Comparison of ENCODE assay signal across 21 cellular contexts in the genomic region with DNA sequence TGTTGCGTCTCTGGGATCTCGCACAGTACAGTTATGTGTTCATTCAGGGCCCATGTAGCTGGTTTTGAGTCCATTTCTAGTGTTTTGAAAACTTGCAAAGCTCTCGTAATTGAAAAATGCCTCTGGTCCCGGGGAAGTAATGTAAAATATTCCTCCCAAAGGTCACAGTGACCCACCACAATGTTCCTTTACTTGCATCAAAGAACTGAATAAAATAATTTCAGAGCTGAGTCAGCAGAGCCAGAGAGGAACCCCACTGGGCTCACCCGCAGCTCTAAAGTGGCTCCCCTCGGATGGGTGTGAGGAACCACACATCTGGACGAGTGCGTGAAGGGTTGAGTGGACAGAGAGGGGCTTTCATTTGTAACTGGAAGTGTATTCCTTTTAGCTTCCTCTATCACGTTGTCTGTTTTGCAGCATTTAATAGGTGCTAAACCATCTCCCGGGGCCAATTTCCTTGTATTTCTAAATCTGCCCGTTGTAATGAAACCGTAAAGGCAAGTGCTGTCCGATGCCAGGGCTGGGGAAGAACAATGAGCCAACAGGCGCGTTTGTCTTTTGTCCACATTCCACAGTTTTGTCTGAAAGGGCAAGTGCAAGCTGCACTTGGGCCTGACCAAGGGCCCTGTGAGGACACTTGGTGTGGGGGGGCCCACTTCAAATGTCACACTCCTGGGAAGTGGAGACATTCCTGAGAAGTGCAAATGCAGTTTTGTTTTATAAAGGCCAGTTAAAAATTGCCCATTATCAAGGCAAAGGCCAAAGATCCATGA. TPM values are rescaled to one million over a fixed set of nuclear protein-coding genes. Genes with fewer than 3 reads are reported as not detected.
DNase-seq lines count a peak whose midpoint lies in the region.
"Had no signal": no experiment of that assay in that cellular context is flagged by ENCODE, and none has a peak within 500 bp of the region (broad histone marks: within the 10 kb centered on the region; RNA-seq: fewer than 3 reads in every experiment).

No MANE protein-coding gene starts in this region.

- H3K4me2 ChIP-seq in trophoblast cell (ENCODE audit: low read length) (no peak overlapping the region), Karpas-422 (ENCODE audit: low read depth, low read length, poor library complexity, severe bottlenecking) (no peak overlapping the region)

- H2AFZ ChIP-seq in trophoblast cell (ENCODE audit: insufficient read depth, low read length, poor library complexity): no peak overlapping the region
- H2AFZ ChIP-seq in Karpas-422 (ENCODE audit: low read length): no peak overlapping the region

- POLR2A ChIA-PET in activated CD4-positive, alpha-beta T cell treated with anti-CD3 and anti-CD28 coated beads, Interleukin-2, amount 10 ng/mL, durations not matched to agents 7 days and 5 days (lab: Charles Lee): no interaction called here

- H2AK5ac ChIP-seq in trophoblast cell (ENCODE audit: low read length): no peak overlapping the region

- H3K14ac ChIP-seq in trophoblast cell (ENCODE audit: low read length): peak overlapping the region; percentile 27

- H3K18ac ChIP-seq in trophoblast cell (ENCODE audit: low read length): peak overlapping the region; percentile 62

- no CpG with 5 or more reads among the region's 15 CpGs for WGBS in trophoblast cell (ENCODE audit: extremely low coverage, insufficient coverage, insufficient read length)

- DNase-seq in activated naive CD4-positive, alpha-beta T cell treated with anti-CD3 and anti-CD28 coated beads, Interleukin-2, amount 50 U/mL, for 16 hours: peak; percentile 2
- DNase-seq in activated naive CD4-positive, alpha-beta T cell treated with anti-CD3 and anti-CD28 coated beads, Interleukin-2, amount 10 ng/mL, durations not matched to agents 7 days and 5 days: no peak
- DNase-seq in fibroblast of gingiva (ENCODE audit: low read depth) (peak; percentile 49), trophoblast cell (no peak), Karpas-422 (no peak), NCI-H2227 treated with DMSO at 0.1 percent for 48 hours (lab: John Stamatoyannopoulos, UW) (no peak)
- DNase-seq in activated CD4-positive, alpha-beta T cell treated with anti-CD3 and anti-CD28 coated beads, Interleukin-2, amount 10 ng/mL, durations not matched to agents 7 days and 5 days: no peak
- no peak for DNase-seq in activated effector memory CD4-positive, alpha-beta T cell treated with anti-CD3 and anti-CD28 coated beads, Interleukin-2, amount 50 U/mL, for 16 hours
- DNase-seq: activated CD4-positive, alpha-beta T cell treated with anti-CD3 and anti-CD28 coated beads for 48 hours; anterior cingulate cortex; CD4-positive, CD25-positive, alpha-beta regulatory T cell; foreskin keratinocyte; H7; NCI-H2029; nucleus accumbens; RPMI8226; stimulated activated CD4-positive, alpha-beta T cell treated with anti-CD3 and anti-CD28 coated beads, Interleukin-4, amount 100 ng/mL, for 24 hours; SW 1271 had no signal

- no peaks in the 10 kb centered on the region for H3K4me1 Mint-ChIP-seq in activated naive CD4-positive, alpha-beta T cell treated with anti-CD3 and anti-CD28 coated beads, Interleukin-2, amount 10 ng/mL, durations not matched to agents 7 days and 5 days
- no peaks in the 10 kb centered on the region for H3K4me1 Mint-ChIP-seq in activated CD4-positive, alpha-beta T cell treated with anti-CD3 and anti-CD28 coated beads, Interleukin-2, amount 10 ng/mL, durations not matched to agents 7 days and 5 days
- H3K4me1 Mint-ChIP-seq: CD4-positive, CD25-positive, alpha-beta regulatory T cell had no signal

- H3K9me3 Mint-ChIP-seq in activated naive CD4-positive, alpha-beta T cell treated with anti-CD3 and anti-CD28 coated beads, Interleukin-2, amount 10 ng/mL, durations not matched to agents 7 days and 5 days: no peaks in the 10 kb centered on the region
- H3K9me3 Mint-ChIP-seq in activated CD4-positive, alpha-beta T cell treated with anti-CD3 and anti-CD28 coated beads, Interleukin-2, amount 10 ng/mL, durations not matched to agents 7 days and 5 days: no peaks in the 10 kb centered on the region

- H2BK12ac ChIP-seq in trophoblast cell (ENCODE audit: low read length): peak overlapping the region; percentile 58

- CTCF ChIA-PET in activated naive CD4-positive, alpha-beta T cell treated with anti-CD3 and anti-CD28 coated beads, Interleukin-2, amount 10 ng/mL, durations not matched to agents 7 days and 5 days (lab: Charles Lee): interaction anchor here (1.0 to 1.4 kb wide), 2 partner anchors 9 to 11 kb away, joined by 3 to 4 read pairs; no protein-coding TSS in a partner anchor
- CTCF ChIA-PET in activated CD4-positive, alpha-beta T cell treated with anti-CD3 and anti-CD28 coated beads, Interleukin-2, amount 10 ng/mL, durations not matched to agents 7 days and 5 days (lab: Charles Lee): interaction anchor here (0.6 kb wide), 1 partner anchor 22 kb away, joined by 3 read pairs; no protein-coding TSS in a partner anchor

- H3K79me2 ChIP-seq in trophoblast cell (ENCODE audit: control insufficient read depth, insufficient read depth, low read length, poor library complexity): peaks cover 4% of the 10 kb centered on the region
- no peaks in the 10 kb centered on the region for H3K79me2 ChIP-seq in Karpas-422 (ENCODE audit: low read length)

- peak overlapping the region; percentile 90 for H3K27ac ChIP-seq in trophoblast cell (ENCODE audit: low read depth, low read length)
- H3K27ac ChIP-seq in Karpas-422 (ENCODE audit: low read length): no peak overlapping the region
- H3K27ac ChIP-seq: 22Rv1, foreskin keratinocyte, HL-60, right lobe of liver had no signal

- H3K9me3 ChIP-seq in trophoblast cell (ENCODE audit: insufficient read depth, low read depth, low read length): peaks cover 3% of the 10 kb centered on the region
- no peaks in the 10 kb centered on the region for H3K9me3 ChIP-seq in Karpas-422 (ENCODE audit: low read length)

- H3K4me1 ChIP-seq in trophoblast cell (ENCODE audit: control insufficient read depth in 1 of 2, insufficient read depth in 2 of 2, low read length in 2 of 2) (peaks cover 23 to 40% of the 10 kb centered on the region in 2 experiments), Karpas-422 (ENCODE audit: low read length) (no peaks in the 10 kb centered on the region)
- H3K4me1 ChIP-seq: right lobe of liver had no signal

- H3K36me3 ChIP-seq in trophoblast cell (ENCODE audit: control insufficient read depth in 1 of 2, insufficient read depth in 2 of 2, low read length in 2 of 2) (peaks cover 10 to 21% of the 10 kb centered on the region in 2 experiments), Karpas-422 (ENCODE audit: insufficient read depth, low read length) (no peaks in the 10 kb centered on the region)
- H3K36me3 ChIP-seq: right lobe of liver had no signal

- H3K79me1 ChIP-seq in trophoblast cell (ENCODE audit: low read length): peaks cover 12% of the 10 kb centered on the region

- peak overlapping the region; percentile 54 for H2BK120ac ChIP-seq in trophoblast cell (ENCODE audit: insufficient read depth, low read length, poor library complexity)

- H3K4me3 ChIP-seq in trophoblast cell (ENCODE audit: low read depth, low read length): no peak overlapping the region
- H3K4me3 ChIP-seq in Karpas-422 (ENCODE audit: low read length): no peak overlapping the region
- H3K4me3 ChIP-seq: right lobe of liver had no signal

- peak overlapping the region; percentile 36 for H4K8ac ChIP-seq in trophoblast cell (ENCODE audit: low read depth, low read length)

- H3K36me3 Mint-ChIP-seq in activated naive CD4-positive, alpha-beta T cell treated with anti-CD3 and anti-CD28 coated beads, Interleukin-2, amount 10 ng/mL, durations not matched to agents 7 days and 5 days: no peaks in the 10 kb centered on the region
- H3K36me3 Mint-ChIP-seq in activated CD4-positive, alpha-beta T cell treated with anti-CD3 and anti-CD28 coated beads, Interleukin-2, amount 10 ng/mL, durations not matched to agents 7 days and 5 days (ENCODE audit: low read depth): no peaks in the 10 kb centered on the region
- H3K36me3 Mint-ChIP-seq: CD4-positive, CD25-positive, alpha-beta regulatory T cell had no signal

- H3K9ac ChIP-seq in trophoblast cell (ENCODE audit: low read length): no peak overlapping the region
- H3K9ac ChIP-seq in Karpas-422 (ENCODE audit: low read length): no peak overlapping the region

- H3K27me3 Mint-ChIP-seq in activated naive CD4-positive, alpha-beta T cell treated with anti-CD3 and anti-CD28 coated beads, Interleukin-2, amount 10 ng/mL, durations not matched to agents 7 days and 5 days: no peaks in the 10 kb centered on the region
- H3K27me3 Mint-ChIP-seq in activated CD4-positive, alpha-beta T cell treated with anti-CD3 and anti-CD28 coated beads, Interleukin-2, amount 10 ng/mL, durations not matched to agents 7 days and 5 days: no peaks in the 10 kb centered on the region

- no peak overlapping the region for H3K4me3 Mint-ChIP-seq in activated naive CD4-positive, alpha-beta T cell treated with anti-CD3 and anti-CD28 coated beads, Interleukin-2, amount 10 ng/mL, durations not matched to agents 7 days and 5 days
- H3K4me3 Mint-ChIP-seq in activated CD4-positive, alpha-beta T cell treated with anti-CD3 and anti-CD28 coated beads, Interleukin-2, amount 10 ng/mL, durations not matched to agents 7 days and 5 days: no peak overlapping the region
- H3K4me3 Mint-ChIP-seq: CD4-positive, CD25-positive, alpha-beta regulatory T cell had no signal

- H3K23ac ChIP-seq in trophoblast cell (ENCODE audit: low read length): no peak overlapping the region

- no peaks in the 10 kb centered on the region for H3K9me2 ChIP-seq in Karpas-422 (replicated peaks; ENCODE audit: insufficient read depth, low read length)

- peak overlapping the region; percentile 68 for H2BK5ac ChIP-seq in trophoblast cell (ENCODE audit: low read depth, low read length, poor library complexity)

- H4K12ac ChIP-seq in trophoblast cell (ENCODE audit: low read depth, low read length): no peak overlapping the region

- no peaks in the 10 kb centered on the region for H4K20me1 ChIP-seq in Karpas-422 (ENCODE audit: insufficient read depth, low read depth, low read length)

- peak overlapping the region; percentile 79 for H4K91ac ChIP-seq in trophoblast cell (ENCODE audit: low read depth, low read length)

- H3K27me3 ChIP-seq in trophoblast cell (ENCODE audit: insufficient read depth, low read length) (no peaks in the 10 kb centered on the region), Karpas-422 (ENCODE audit: low read length) (no peaks in the 10 kb centered on the region)
- H3K27me3 ChIP-seq: foreskin keratinocyte, right lobe of liver had no signal

- H3K4ac ChIP-seq in trophoblast cell (ENCODE audit: low read depth, low read length): peak overlapping the region; percentile 28

- no peak overlapping the region for H3K27ac Mint-ChIP-seq in activated naive CD4-positive, alpha-beta T cell treated with anti-CD3 and anti-CD28 coated beads, Interleukin-2, amount 10 ng/mL, durations not matched to agents 7 days and 5 days
- no peak overlapping the region for H3K27ac Mint-ChIP-seq in activated CD4-positive, alpha-beta T cell treated with anti-CD3 and anti-CD28 coated beads, Interleukin-2, amount 10 ng/mL, durations not matched to agents 7 days and 5 days
- H3K27ac Mint-ChIP-seq: CD4-positive, CD25-positive, alpha-beta regulatory T cell had no signal

RNA-seq across cellular contexts. Expression of a gene that starts 29.9 kb away (rescaled TPM):
- polyA plus RNA-seq in trophoblast cell (2013): 431 and 476 TPM in 2 replicates
- under 1 TPM; 0.15 to 0.30 TPM for total RNA-seq in activated CD4-positive, alpha-beta T cell treated with anti-CD3 and anti-CD28 coated beads, Interleukin-2, amount 10 ng/mL, durations not matched to agents 7 days and 5 days
- under 0.01 TPM in 1 of 2 replicates, not detected in the other for total RNA-seq in Karpas-422 (2014; rRNA removed; shearing (Covaris generic); ENCODE audit: low replicate concordance)

Comparison
In these comparisons a context has a peak if more than half of its experiments do, and no peak if none do; other contexts are left out.
1. DNase-seq: peak in activated naive CD4-positive, alpha-beta T cell treated with anti-CD3 and anti-CD28 coated beads, Interleukin-2, amount 50 U/mL, for 16 hours (single experiment) and fibroblast of gingiva (single experiment); none in activated naive CD4-positive, alpha-beta T cell treated with anti-CD3 and anti-CD28 coated beads, Interleukin-2, amount 10 ng/mL, durations not matched to agents 7 days and 5 days (single experiment), trophoblast cell (0 of 2), activated CD4-positive, alpha-beta T cell treated with anti-CD3 and anti-CD28 coated beads, Interleukin-2, amount 10 ng/mL, durations not matched to agents 7 days and 5 days (single experiment), Karpas-422 (single experiment), NCI-H2227 treated with DMSO at 0.1 percent for 48 hours (single experiment) and activated effector memory CD4-positive, alpha-beta T cell treated with anti-CD3 and anti-CD28 coated beads, Interleukin-2, amount 50 U/mL, for 16 hours (single experiment).